11 cellular contexts compared by ENCODE assay signal in genomic region chr6:157832250-157832967, GRCh38. TPM values are rescaled to one million over a fixed set of nuclear protein-coding genes. Genes with fewer than 3 reads are reported as not detected.
DNase-seq lines count a peak whose midpoint lies in the region; ATAC-seq and TF ChIP-seq lines count a peak whose summit lies in the region.
"Had no signal": no experiment of that assay in that cellular context is flagged by ENCODE, and none has a peak within 500 bp of the region (broad histone marks: within the 10 kb centered on the region; RNA-seq: fewer than 3 reads in every experiment).

No MANE protein-coding gene starts in this region.

- peaks cover 45% of the 10 kb centered on the region for H3K4me1 ChIP-seq in adipocyte (ENCODE audit: control insufficient read depth, insufficient read depth, low read length)

- TF ChIP-seq CTCF in AG10803 (conservative IDR thresholded peaks at IDR 0.05; ENCODE audit: low read length) = no peak

- DNase-seq in AG10803 (ENCODE audit: low read depth) = peak; percentile 33
- DNase-seq in HT1080 (ENCODE audit: low read depth) = peak; percentile 33
- DNase-seq in adipocyte (ENCODE audit: low read depth) = peak; percentile 62
- DNase-seq in iris pigment epithelial cell (ENCODE audit: low read depth) = peak; percentile 70
- DNase-seq in NAMALWA (ENCODE audit: low spot score) = no peak
- DNase-seq: activated CD4-positive, CD25-positive, alpha-beta regulatory T cell; NCI-H446 had no signal

- no peaks in the 10 kb centered on the region for H3K9me3 ChIP-seq in adipocyte (ENCODE audit: control insufficient read depth, low read length)

- ATAC-seq in GM18517 (IDR thresholded peaks at IDR 0.05; ENCODE audit: unreplicated experiment) (no peak), GM21526 (IDR thresholded peaks at IDR 0.05; ENCODE audit: low FRiP score, unreplicated experiment) (no peak), HG03280 (IDR thresholded peaks at IDR 0.05; ENCODE audit: unreplicated experiment) (no peak)

- no peak overlapping the region for H3K4me3 ChIP-seq in AG10803 (ENCODE audit: low read length)
- peak overlapping the region; percentile 2 for H3K4me3 ChIP-seq in adipocyte (ENCODE audit: low read length)
- H3K4me3 ChIP-seq: skin epidermis had no signal

- H3K27me3 ChIP-seq in adipocyte (replicated peaks; ENCODE audit: control insufficient read depth, insufficient read depth, low read length) = no peaks in the 10 kb centered on the region

- H3K9ac ChIP-seq in adipocyte (ENCODE audit: low read length) = no peak overlapping the region

- peaks cover 5% of the 10 kb centered on the region for H3K36me3 ChIP-seq in adipocyte (ENCODE audit: control insufficient read depth, insufficient read depth, low read length, severe bottlenecking)

RNA-seq across cellular contexts. Expression of gene SNX9, which starts 9.4 kb away (rescaled TPM):
- total RNA-seq in HT1080 (2014; rRNA removed; shearing (Covaris generic)) = 18.9 and 24.2 TPM in 2 replicates
- 26.4 and 27.0 TPM in 2 replicates for polyA plus RNA-seq in HT1080 (2015; cell fraction: cytosol; rRNA removed)
- 28.5 and 29.3 TPM in 2 replicates for polyA plus RNA-seq in HT1080 (2015; cell fraction: nucleus; rRNA removed)
